Comparison of ENCODE assay signal across 8 cellular contexts in the genomic region with DNA sequence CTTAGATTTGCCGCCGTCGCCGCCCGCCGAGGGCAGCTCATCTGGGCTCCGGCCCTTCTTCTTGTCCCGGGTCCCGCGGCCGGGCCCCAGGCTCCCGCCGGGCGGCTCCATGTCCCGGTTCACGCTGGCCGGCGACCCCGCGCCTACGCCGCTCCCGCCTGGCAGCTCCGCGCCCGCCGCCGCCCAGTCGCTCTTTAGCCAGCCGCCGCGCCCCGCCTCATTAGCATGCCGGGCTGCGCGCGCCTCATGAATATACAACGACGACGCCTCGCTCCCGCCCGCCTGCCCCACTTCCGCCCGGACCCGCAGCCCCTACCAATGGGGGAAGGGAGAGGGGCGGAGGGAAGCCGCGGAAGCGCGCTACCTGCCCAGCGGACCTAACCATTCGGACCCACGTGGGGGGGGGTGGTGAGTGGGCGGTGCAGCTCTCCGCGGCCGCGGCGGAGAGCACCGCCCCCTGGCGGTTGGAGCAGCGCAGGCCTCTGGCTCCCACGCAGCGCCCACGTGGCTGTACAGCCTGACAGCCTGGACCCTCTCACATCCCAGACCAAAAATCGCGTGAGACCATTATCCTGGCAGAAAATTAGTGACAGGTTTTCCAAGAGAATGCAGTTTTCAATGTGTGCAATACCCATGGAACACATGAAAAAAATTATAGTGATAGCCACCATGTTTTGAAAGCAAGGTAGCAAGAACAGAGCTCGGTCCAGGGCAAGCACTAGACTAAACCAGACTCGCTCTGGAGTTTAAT. TPM values are rescaled to one million over a fixed set of nuclear protein-coding genes. Genes with fewer than 3 reads are reported as not detected.
DNase-seq lines count a peak whose midpoint lies in the region; ATAC-seq and TF ChIP-seq lines count a peak whose summit lies in the region.

A gene (minus strand): TSS at position 197 of the 751 bp plus-strand sequence. CDS start 86 bp downstream, at position 111.

- WGBS in thymus: 3% methylated on average over 70 of the region's 70 CpGs

- no peaks in the 10 kb centered on the region for H3K9me3 Mint-ChIP-seq in activated naive CD4-positive, alpha-beta T cell treated with anti-CD3 and anti-CD28 coated beads, Interleukin-2, amount 50 U/mL, for 24 hours
- no peaks in the 10 kb centered on the region for H3K9me3 Mint-ChIP-seq in osteocyte (ENCODE audit: unreplicated experiment)

- DNase-seq in NCI-H1092 (lab: John Stamatoyannopoulos, UW) (peak; percentile 91), glomerular visceral epithelial cell (ENCODE audit: extremely low spot score) (peak; percentile 99), osteocyte (ENCODE audit: extremely low spot score, unreplicated experiment) (peak; percentile 99)

- H3K4me1 ChIP-seq in thymus (ENCODE audit: control insufficient read depth, insufficient read depth, low read length): peaks cover 6% of the 10 kb centered on the region

- H3K27me3 Mint-ChIP-seq in activated naive CD4-positive, alpha-beta T cell treated with anti-CD3 and anti-CD28 coated beads, Interleukin-2, amount 50 U/mL, for 24 hours: no peaks in the 10 kb centered on the region
- no peaks in the 10 kb centered on the region for H3K27me3 Mint-ChIP-seq in osteocyte (ENCODE audit: unreplicated experiment)

- peak; percentile 88 for ATAC-seq in HG02610 (IDR thresholded peaks at IDR 0.05; ENCODE audit: unreplicated experiment)
- peak; percentile 95 for ATAC-seq in SK-N-SH treated with all-trans-retinoic acid at 6 μM for 48 hours

- H3K9me3 ChIP-seq in thymus (ENCODE audit: control insufficient read depth): no peaks in the 10 kb centered on the region

- no peaks in the 10 kb centered on the region for H3K27me3 ChIP-seq in thymus (ENCODE audit: control insufficient read depth, insufficient read depth)

- peak within 1 kb of the TSS; percentile 99 for H3K27ac Mint-ChIP-seq in activated naive CD4-positive, alpha-beta T cell treated with anti-CD3 and anti-CD28 coated beads, Interleukin-2, amount 50 U/mL, for 24 hours
- H3K27ac Mint-ChIP-seq in osteocyte (ENCODE audit: unreplicated experiment): peak within 1 kb of the TSS; percentile 92

- peaks cover 8% of the 10 kb centered on the region for H3K36me3 Mint-ChIP-seq in activated naive CD4-positive, alpha-beta T cell treated with anti-CD3 and anti-CD28 coated beads, Interleukin-2, amount 50 U/mL, for 24 hours
- peaks cover 22% of the 10 kb centered on the region for H3K36me3 Mint-ChIP-seq in osteocyte (ENCODE audit: unreplicated experiment)

- H3K27ac ChIP-seq in thymus (ENCODE audit: low read depth): peak within 1 kb of the TSS; percentile 84

- TF ChIP-seq CTCF in GM12801 (IDR thresholded peaks at IDR 0.05; ENCODE audit: extremely low read depth, insufficient read length) (peak; percentile 60), osteocyte (IDR thresholded peaks at IDR 0.05) (peak; percentile 98)

- H3K4me1 Mint-ChIP-seq in activated naive CD4-positive, alpha-beta T cell treated with anti-CD3 and anti-CD28 coated beads, Interleukin-2, amount 50 U/mL, for 24 hours: peaks cover 67% of the 10 kb centered on the region
- H3K4me1 Mint-ChIP-seq in osteocyte (ENCODE audit: unreplicated experiment): peaks cover 35% of the 10 kb centered on the region

- H3K4me3 Mint-ChIP-seq in activated naive CD4-positive, alpha-beta T cell treated with anti-CD3 and anti-CD28 coated beads, Interleukin-2, amount 50 U/mL, for 24 hours: peak within 1 kb of the TSS; percentile 97
- peak within 1 kb of the TSS; percentile 95 for H3K4me3 Mint-ChIP-seq in osteocyte (ENCODE audit: unreplicated experiment)

- H3K36me3 ChIP-seq in thymus (ENCODE audit: control insufficient read depth, insufficient read depth): peaks cover 28% of the 10 kb centered on the region

- H3K4me3 ChIP-seq in thymus (ENCODE audit: low read length): peak within 1 kb of the TSS; percentile 75

TF ChIP-seq in SK-N-SH treated with all-trans-retinoic acid at 6 μM for 48 hours, 23 proteins besides CTCF, POLR2A, EP300 and RAD21:
- no peak for TF ChIP-seq ZFP3 (CRISPR knock-in tag; IDR thresholded peaks at IDR 0.05)
- 0 out of 2 replicates have a peak, but pooled peaks have one; percentile 48 for TF ChIP-seq GLIS3 (CRISPR knock-in tag; IDR thresholded peaks at IDR 0.05)

RNA-seq across cellular contexts. Expression of the gene that starts here (rescaled TPM):
- total RNA-seq in osteocyte: 50.9 and 52.1 TPM in 2 replicates
- polyA plus RNA-seq in thymus: 80.0 TPM

Comparison
In these comparisons a context has a peak if more than half of its experiments do, and no peak if none do; other contexts are left out.
1. Peak in every context shown above with its lines: DNase-seq, ATAC-seq, H3K4me3 ChIP-seq and H3K27ac ChIP-seq.